Comparison of ENCODE assay signal across 1 cellular context in the genomic region with DNA sequence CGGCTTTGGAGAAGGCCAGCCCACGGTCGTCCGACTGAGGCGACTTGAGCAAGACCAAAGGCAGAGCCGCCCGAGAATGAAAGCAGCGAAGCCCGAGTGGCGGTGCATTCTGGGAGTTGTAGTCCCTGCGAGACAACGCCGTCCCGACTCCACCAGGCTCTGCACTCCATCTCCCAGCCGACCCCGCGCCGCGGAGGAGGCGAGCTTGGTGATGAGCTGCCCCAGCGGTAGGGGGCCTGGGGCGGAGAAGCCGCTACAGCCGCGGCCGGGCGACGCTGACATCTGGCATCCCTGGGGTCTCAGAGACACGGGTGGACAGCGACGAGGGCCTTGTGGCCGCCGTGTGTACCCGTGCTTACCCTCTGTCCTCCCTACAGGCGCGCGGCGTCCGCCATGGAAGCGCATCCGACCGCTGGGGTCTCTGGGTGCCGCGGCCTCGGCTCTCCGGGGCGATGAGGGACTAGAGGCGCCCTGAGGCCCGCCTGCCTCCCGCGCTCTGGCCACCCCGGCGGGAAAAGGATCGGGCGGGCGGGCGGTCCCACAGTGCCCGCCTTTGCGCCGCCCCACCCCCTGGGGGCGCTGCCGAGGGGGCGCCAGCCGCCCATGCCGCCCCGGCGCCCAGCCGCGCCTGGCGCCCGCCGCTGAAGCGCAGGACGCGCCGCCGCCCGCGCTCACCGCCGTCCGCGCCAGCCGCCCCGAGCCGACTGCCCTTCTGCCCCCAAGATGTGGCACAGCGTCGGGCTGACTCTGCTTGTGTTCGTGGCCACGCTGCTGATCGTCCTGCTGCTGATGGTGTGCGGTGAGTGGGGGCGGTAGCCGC.
TF ChIP-seq lines count a peak whose summit lies in the region.

A gene (plus strand): TSS at position 244 of the 820 bp plus-strand sequence. CDS start 480 bp downstream, at position 724.

TF ChIP-seq in WTC11, 78 proteins besides CTCF, POLR2A, EP300 and RAD21 (continued from another document):
- TF ChIP-seq, protein P1, sequence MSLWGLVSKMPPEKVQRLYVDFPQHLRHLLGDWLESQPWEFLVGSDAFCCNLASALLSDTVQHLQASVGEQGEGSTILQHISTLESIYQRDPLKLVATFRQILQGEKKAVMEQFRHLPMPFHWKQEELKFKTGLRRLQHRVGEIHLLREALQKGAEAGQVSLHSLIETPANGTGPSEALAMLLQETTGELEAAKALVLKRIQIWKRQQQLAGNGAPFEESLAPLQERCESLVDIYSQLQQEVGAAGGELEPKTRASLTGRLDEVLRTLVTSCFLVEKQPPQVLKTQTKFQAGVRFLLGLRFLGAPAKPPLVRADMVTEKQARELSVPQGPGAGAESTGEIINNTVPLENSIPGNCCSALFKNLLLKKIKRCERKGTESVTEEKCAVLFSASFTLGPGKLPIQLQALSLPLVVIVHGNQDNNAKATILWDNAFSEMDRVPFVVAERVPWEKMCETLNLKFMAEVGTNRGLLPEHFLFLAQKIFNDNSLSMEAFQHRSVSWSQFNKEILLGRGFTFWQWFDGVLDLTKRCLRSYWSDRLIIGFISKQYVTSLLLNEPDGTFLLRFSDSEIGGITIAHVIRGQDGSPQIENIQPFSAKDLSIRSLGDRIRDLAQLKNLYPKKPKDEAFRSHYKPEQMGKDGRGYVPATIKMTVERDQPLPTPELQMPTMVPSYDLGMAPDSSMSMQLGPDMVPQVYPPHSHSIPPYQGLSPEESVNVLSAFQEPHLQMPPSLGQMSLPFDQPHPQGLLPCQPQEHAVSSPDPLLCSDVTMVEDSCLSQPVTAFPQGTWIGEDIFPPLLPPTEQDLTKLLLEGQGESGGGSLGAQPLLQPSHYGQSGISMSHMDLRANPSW (CRISPR knock-in tag; conservative IDR thresholded peaks at IDR 0.05; ENCODE audit: low read depth), result no peak
TF ChIP-seq in WTC11: peak in this region for 21.
